1 cellular context compared by ENCODE assay signal in genomic region chr11:100680070-100680469, GRCh38.
TF ChIP-seq lines count a peak whose summit lies in the region.

No MANE protein-coding gene starts in this region.

TF ChIP-seq in GM23338, 12 proteins besides CTCF, POLR2A, EP300 and RAD21 (continued from another document):
- TF ChIP-seq, protein P1, sequence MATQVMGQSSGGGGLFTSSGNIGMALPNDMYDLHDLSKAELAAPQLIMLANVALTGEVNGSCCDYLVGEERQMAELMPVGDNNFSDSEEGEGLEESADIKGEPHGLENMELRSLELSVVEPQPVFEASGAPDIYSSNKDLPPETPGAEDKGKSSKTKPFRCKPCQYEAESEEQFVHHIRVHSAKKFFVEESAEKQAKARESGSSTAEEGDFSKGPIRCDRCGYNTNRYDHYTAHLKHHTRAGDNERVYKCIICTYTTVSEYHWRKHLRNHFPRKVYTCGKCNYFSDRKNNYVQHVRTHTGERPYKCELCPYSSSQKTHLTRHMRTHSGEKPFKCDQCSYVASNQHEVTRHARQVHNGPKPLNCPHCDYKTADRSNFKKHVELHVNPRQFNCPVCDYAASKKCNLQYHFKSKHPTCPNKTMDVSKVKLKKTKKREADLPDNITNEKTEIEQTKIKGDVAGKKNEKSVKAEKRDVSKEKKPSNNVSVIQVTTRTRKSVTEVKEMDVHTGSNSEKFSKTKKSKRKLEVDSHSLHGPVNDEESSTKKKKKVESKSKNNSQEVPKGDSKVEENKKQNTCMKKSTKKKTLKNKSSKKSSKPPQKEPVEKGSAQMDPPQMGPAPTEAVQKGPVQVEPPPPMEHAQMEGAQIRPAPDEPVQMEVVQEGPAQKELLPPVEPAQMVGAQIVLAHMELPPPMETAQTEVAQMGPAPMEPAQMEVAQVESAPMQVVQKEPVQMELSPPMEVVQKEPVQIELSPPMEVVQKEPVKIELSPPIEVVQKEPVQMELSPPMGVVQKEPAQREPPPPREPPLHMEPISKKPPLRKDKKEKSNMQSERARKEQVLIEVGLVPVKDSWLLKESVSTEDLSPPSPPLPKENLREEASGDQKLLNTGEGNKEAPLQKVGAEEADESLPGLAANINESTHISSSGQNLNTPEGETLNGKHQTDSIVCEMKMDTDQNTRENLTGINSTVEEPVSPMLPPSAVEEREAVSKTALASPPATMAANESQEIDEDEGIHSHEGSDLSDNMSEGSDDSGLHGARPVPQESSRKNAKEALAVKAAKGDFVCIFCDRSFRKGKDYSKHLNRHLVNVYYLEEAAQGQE (IDR thresholded peaks at IDR 0.05; ENCODE audit: unreplicated experiment), result no peak
- TF ChIP-seq NANOG (IDR thresholded peaks at IDR 0.05; ENCODE audit: borderline replicate concordance), result no peak
- no peak for TF ChIP-seq EZH2 (IDR thresholded peaks at IDR 0.05; ENCODE audit: low read depth, unreplicated experiment)
